ENCODE assay signal across 8 cellular contexts in the genomic region with DNA sequence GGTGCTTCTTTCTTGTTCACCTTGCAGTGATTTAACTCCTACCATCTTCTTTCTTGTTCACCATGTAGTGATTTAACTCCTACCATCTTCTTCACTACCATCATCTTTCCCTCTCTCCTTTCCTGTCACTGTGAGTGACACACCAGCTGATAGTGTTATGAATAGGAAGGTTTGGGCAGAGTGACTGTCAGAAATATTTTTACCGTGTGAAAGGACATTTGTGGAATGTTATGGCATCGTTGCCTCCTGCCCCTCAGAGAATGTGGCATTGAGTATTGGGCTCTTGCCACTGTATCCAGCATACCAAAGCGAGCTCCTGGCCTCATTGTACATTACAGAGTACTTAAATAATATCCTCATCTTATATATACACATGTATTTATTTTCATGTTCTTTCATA.
"Had no signal": no experiment of that assay in that cellular context is flagged by ENCODE, and none has a peak within 500 bp of the region (broad histone marks: within the 10 kb centered on the region; RNA-seq: fewer than 3 reads in every experiment).

No MANE protein-coding gene starts in this region.

- ATAC-seq: HCT116, HepG2 had no signal

- H3K4me1 ChIP-seq: HAP-1 had no signal

- H3K9ac ChIP-seq: GM23248 had no signal

- FAIRE-seq: HepG2 had no signal

- DNase-seq: GM23248, GOT3, H7, HFFc6 had no signal

- H3K9me3 ChIP-seq: HAP-1 had no signal

- H3K27ac ChIP-seq: GM23248, HL-60 had no signal

- H3K36me3 ChIP-seq: HAP-1 had no signal

- H3K4me3 ChIP-seq: GM23248, HAP-1 had no signal
